Comparison of ENCODE assay signal across 24 cellular contexts in the genomic region with DNA sequence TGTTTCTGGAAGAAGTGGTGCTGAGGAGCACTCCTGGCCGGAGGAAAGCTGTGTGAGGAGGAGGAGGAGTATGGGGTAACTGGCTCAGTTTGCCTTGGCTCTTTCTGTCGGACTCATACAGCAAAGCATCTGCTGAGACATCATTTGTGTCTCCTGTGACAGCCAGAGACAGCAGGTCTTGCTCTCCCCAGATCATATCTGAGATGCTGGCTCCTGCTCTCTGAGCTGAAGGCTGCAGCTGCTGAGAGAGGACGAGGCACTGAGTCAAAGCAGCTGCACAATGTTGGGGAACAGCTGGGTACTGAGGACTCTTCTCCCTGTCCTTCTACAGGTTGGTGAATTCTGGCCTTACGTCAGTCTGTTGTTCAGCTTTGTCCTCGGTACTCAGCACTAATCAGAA. TPM values are rescaled to one million over a fixed set of nuclear protein-coding genes. Genes with fewer than 3 reads are reported as not detected.
"Had no signal": no experiment of that assay in that cellular context is flagged by ENCODE, and none has a peak within 500 bp of the region (broad histone marks: within the 10 kb centered on the region; RNA-seq: fewer than 3 reads in every experiment).

No MANE protein-coding gene starts in this region.

- H3K4me3 Mint-ChIP-seq: naive thymus-derived CD8-positive, alpha-beta T cell; neural crest cell had no signal

- H3K4me3 ChIP-seq: gastrocnemius medialis, heart right ventricle, sigmoid colon, stomach had no signal

- H3K27ac ChIP-seq: gastrocnemius medialis, heart right ventricle, sigmoid colon, stomach had no signal

- H3K4me1 Mint-ChIP-seq: neural crest cell had no signal

- H3K9me3 Mint-ChIP-seq: naive thymus-derived CD8-positive, alpha-beta T cell had no signal

- H3K27me3 Mint-ChIP-seq: naive thymus-derived CD8-positive, alpha-beta T cell had no signal

- H3K36me3 ChIP-seq: gastrocnemius medialis, sigmoid colon, stomach had no signal

- DNase-seq: central memory CD4-positive, alpha-beta T cell; cortex of kidney; effector memory CD4-positive, alpha-beta T cell; gastrocnemius medialis; heart right ventricle; naive thymus-derived CD8-positive, alpha-beta T cell; sigmoid colon; small intestine; stimulated activated CD4-positive, alpha-beta T cell treated with anti-CD3 and anti-CD28 coated beads, Interleukin-12 subunit alpha, Interleukin-12 subunit beta, amount 100 ng/mL, for 4 hours; stimulated activated naive CD4-positive, alpha-beta T cell; stomach; substantia nigra; trophoblast cell had no signal

- H3K4me1 ChIP-seq: gastrocnemius medialis had no signal

- H3K27me3 ChIP-seq: gastrocnemius medialis, stomach had no signal

- H3K9me3 ChIP-seq: gastrocnemius medialis, heart right ventricle, sigmoid colon had no signal

- ATAC-seq: esophagus mucosa; gastrocnemius medialis; heart right ventricle; naive thymus-derived CD8-positive, alpha-beta T cell had no signal

RNA-seq across cellular contexts. Expression of a gene that starts 14.3 kb away (rescaled TPM):
- total RNA-seq: chondrocyte; esophagus mucosa; fibroblast of lung; gastrocnemius medialis; heart right ventricle; liver; lung microvascular endothelial cell; mesenteric fat pad; naive thymus-derived CD8-positive, alpha-beta T cell; neural crest cell; omental fat pad; pulmonary artery endothelial cell; sigmoid colon; stomach; urinary bladder had no signal
- polyA plus RNA-seq: fibroblast of lung; heart right ventricle; keratinocyte; liver; naive thymus-derived CD8-positive, alpha-beta T cell; small intestine; stomach; urinary bladder had no signal

RNA-seq across cellular contexts. Expression of a gene that starts 27.7 kb away (rescaled TPM):
- total RNA-seq: pulmonary artery endothelial cell had no signal
